ENCODE assay signal across 8 cellular contexts in genomic region chr12:48852734-48853168, GRCh38. TPM values are rescaled to one million over a fixed set of nuclear protein-coding genes. Genes with fewer than 3 reads are reported as not detected.
DNase-seq lines count a peak whose midpoint lies in the region; ATAC-seq and TF ChIP-seq lines count a peak whose summit lies in the region.

No MANE protein-coding gene starts in this region.

- H2AFZ ChIP-seq in ACC112 (ENCODE audit: low read length, unreplicated experiment): peak overlapping the region; percentile 99

- H3K4me3 ChIP-seq in ACC112 (ENCODE audit: low read depth, low read length): peak overlapping the region; percentile 100
- peak overlapping the region; percentile 67 for H3K4me3 ChIP-seq in HAP-1
- H3K4me3 ChIP-seq in left lung: peak overlapping the region; percentile 91 to 94

- peaks cover 16% of the 10 kb centered on the region for H3K36me3 Mint-ChIP-seq in activated naive CD8-positive, alpha-beta T cell treated with anti-CD3 and anti-CD28 coated beads, Interleukin-2, amount 50 U/mL, for 24 hours (ENCODE audit: low read depth)
- no peaks in the 10 kb centered on the region for H3K36me3 Mint-ChIP-seq in type B pancreatic cell

- H3K27ac ChIP-seq in ACC112 (ENCODE audit: low read depth, low read length) (no peak overlapping the region), left lung (peak overlapping the region; percentile 66 to 90)

- intact Hi-C loops in left lung (cut with DNase I): no loop called here

- H3K27me3 ChIP-seq in ACC112 (ENCODE audit: insufficient read depth, low read length) (no peaks in the 10 kb centered on the region), HAP-1 (ENCODE audit: low read depth) (no peaks in the 10 kb centered on the region), left lung (no peaks in the 10 kb centered on the region)

- H3K4me1 ChIP-seq in ACC112 (ENCODE audit: control insufficient read depth, insufficient read depth, low read length, unreplicated experiment) (peaks cover 17% of the 10 kb centered on the region), HAP-1 (peaks cover 14% of the 10 kb centered on the region), left lung (peaks cover 13 to 40% of the 10 kb centered on the region in 2 donors)

- H3K4me1 Mint-ChIP-seq in activated naive CD8-positive, alpha-beta T cell treated with anti-CD3 and anti-CD28 coated beads, Interleukin-2, amount 50 U/mL, for 24 hours: peaks cover 33% of the 10 kb centered on the region
- peaks cover 26% of the 10 kb centered on the region for H3K4me1 Mint-ChIP-seq in type B pancreatic cell (ENCODE audit: unreplicated experiment)

- H3K9me3 ChIP-seq in HAP-1 (no peaks in the 10 kb centered on the region), left lung (no peaks in the 10 kb centered on the region)

- in situ Hi-C loops in HAP-1 (cut with MboI; ENCODE audit: low sequenced_read_pairs): loop anchor here (5.0 kb wide), 1 partner anchor 35 kb away; no protein-coding TSS in a partner anchor

- DNase-seq in HAP-1 (ENCODE audit: low spot score in 2 of 2): peak in 1 of 2 experiments; percentile 13
- no peak for DNase-seq in activated naive CD8-positive, alpha-beta T cell treated with anti-CD3 and anti-CD28 coated beads, Interleukin-2, amount 50 U/mL, for 24 hours
- no peak for DNase-seq in left lung
- no peak for DNase-seq in type B pancreatic cell (ENCODE audit: extremely low spot score, unreplicated experiment)
- no peak for DNase-seq in midbrain (lab: John Stamatoyannopoulos, UW)
- DNase-seq in H4 (ENCODE audit: low spot score): no peak
- no peak for DNase-seq in NCI-H1092 (lab: John Stamatoyannopoulos, UW)

- peaks cover 45% of the 10 kb centered on the region for H3K79me2 ChIP-seq in ACC112 (ENCODE audit: control insufficient read depth, insufficient read depth, low read length, unreplicated experiment)

- H3K27ac Mint-ChIP-seq in activated naive CD8-positive, alpha-beta T cell treated with anti-CD3 and anti-CD28 coated beads, Interleukin-2, amount 50 U/mL, for 24 hours: peak overlapping the region; percentile 96
- H3K27ac Mint-ChIP-seq in type B pancreatic cell: peak overlapping the region; percentile 87

- H3K36me3 ChIP-seq in ACC112 (ENCODE audit: insufficient read depth, low read length) (no peaks in the 10 kb centered on the region), HAP-1 (replicated peaks) (peaks cover 9% of the 10 kb centered on the region), left lung (peaks cover 0 to 12% of the 10 kb centered on the region in 2 donors)

- no peaks in the 10 kb centered on the region for H3K9me3 Mint-ChIP-seq in activated naive CD8-positive, alpha-beta T cell treated with anti-CD3 and anti-CD28 coated beads, Interleukin-2, amount 50 U/mL, for 24 hours
- no peaks in the 10 kb centered on the region for H3K9me3 Mint-ChIP-seq in type B pancreatic cell

- H3K27me3 Mint-ChIP-seq in activated naive CD8-positive, alpha-beta T cell treated with anti-CD3 and anti-CD28 coated beads, Interleukin-2, amount 50 U/mL, for 24 hours: no peaks in the 10 kb centered on the region
- H3K27me3 Mint-ChIP-seq in type B pancreatic cell: no peaks in the 10 kb centered on the region

- no peak for ATAC-seq in activated naive CD8-positive, alpha-beta T cell treated with anti-CD3 and anti-CD28 coated beads, Interleukin-2, amount 50 U/mL, for 24 hours
- ATAC-seq in left lung: peak; percentile 3

- peak overlapping the region; percentile 92 for H3K4me3 Mint-ChIP-seq in activated naive CD8-positive, alpha-beta T cell treated with anti-CD3 and anti-CD28 coated beads, Interleukin-2, amount 50 U/mL, for 24 hours
- peak overlapping the region; percentile 98 for H3K4me3 Mint-ChIP-seq in type B pancreatic cell

- TF ChIP-seq CTCF in left lung (IDR thresholded peaks at IDR 0.05) (no peak), type B pancreatic cell (conservative IDR thresholded peaks at IDR 0.05) (no peak)

RNA-seq across cellular contexts. Expression of gene DDX23, which starts 0.8 kb away (rescaled TPM):
- total RNA-seq in left lung (10 to 100 TPM; 66.5 to 74.9 TPM), type B pancreatic cell (ENCODE audit: low replicate concordance) (95.3 and 104 TPM in 2 replicates)
- 65.5 and 75.0 TPM in 2 replicates for total RNA-seq in H4 (2014; rRNA removed; shearing (Covaris generic))

RNA-seq across cellular contexts. Expression of gene RND1, which starts 12.9 kb away (rescaled TPM):
- total RNA-seq in left lung (10 to 100 TPM in 1 of 2 donors, 1 to 10 TPM in 1; 4.0 to 28.1 TPM), type B pancreatic cell (ENCODE audit: low replicate concordance) (3.2 and 6.9 TPM in 2 replicates)
- 0.06 and 0.14 TPM in 2 replicates for total RNA-seq in H4 (2014; rRNA removed; shearing (Covaris generic))

RNA-seq across cellular contexts. Expression of gene CACNB3, which starts 34.5 kb away (rescaled TPM):
- total RNA-seq in left lung (10 to 100 TPM; 26.4 to 42.5 TPM), type B pancreatic cell (ENCODE audit: low replicate concordance) (56.3 and 57.0 TPM in 2 replicates)
- 15.1 and 17.7 TPM in 2 replicates for total RNA-seq in H4 (2014; rRNA removed; shearing (Covaris generic))
